ENCODE assay signal across 15 cellular contexts in the genomic region with DNA sequence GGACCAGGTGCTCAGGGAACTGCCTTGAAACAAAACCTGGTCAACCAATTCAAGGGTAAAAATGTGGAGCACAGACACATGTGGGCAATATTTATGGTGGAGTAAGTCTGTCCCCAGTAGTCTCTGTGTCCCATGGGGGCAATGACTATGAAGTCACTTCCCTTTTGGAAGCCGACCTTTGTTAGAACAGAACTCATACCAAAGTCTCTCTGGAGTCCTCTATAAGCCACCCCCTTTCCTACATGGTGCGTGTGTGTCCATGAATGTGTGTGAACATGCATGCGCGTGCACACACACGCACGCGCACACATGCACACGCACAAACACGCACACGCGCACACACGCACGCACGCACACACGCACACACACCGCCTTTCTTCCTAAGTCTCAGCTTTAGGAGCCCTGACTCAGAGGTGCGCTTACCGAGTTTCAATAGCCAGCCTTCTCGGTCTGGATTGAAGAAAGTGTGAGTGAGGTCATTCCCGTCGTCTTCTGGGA.
DNase-seq lines count a peak whose midpoint lies in the region; ATAC-seq and TF ChIP-seq lines count a peak whose summit lies in the region.
"Had no signal": no experiment of that assay in that cellular context is flagged by ENCODE, and none has a peak within 500 bp of the region (broad histone marks: within the 10 kb centered on the region; RNA-seq: fewer than 3 reads in every experiment).

No MANE protein-coding gene starts in this region.

- BruUV-seq in OCI-LY7 (replicated peaks; lab: Mats Ljungman, UMichigan): no TSS peak

- H3K4me3 ChIP-seq in OCI-LY7 (ENCODE audit: low read depth, low read length, poor library complexity, severe bottlenecking) (no peak overlapping the region), thyroid gland (replicated peaks in 1 of 3) (no peak overlapping the region)
- H3K4me3 ChIP-seq: PC-9 had no signal

- H3K4me2 ChIP-seq in OCI-LY7 (ENCODE audit: low read length): peak overlapping the region; percentile 46
- H3K4me2 ChIP-seq: PC-9 had no signal

- no peak overlapping the region for H2AFZ ChIP-seq in OCI-LY7 (ENCODE audit: low read length)
- H2AFZ ChIP-seq: PC-9 had no signal

- no peaks in the 10 kb centered on the region for H3K27me3 Mint-ChIP-seq in activated naive CD4-positive, alpha-beta T cell treated with anti-CD3 and anti-CD28 coated beads, Interleukin-2, amount 10 ng/mL, durations not matched to agents 7 days and 5 days
- H3K27me3 Mint-ChIP-seq in dendritic cell treated with granulocyte-macrophage colony-stimulating factor and Interleukin-4, amounts not matched to agents 40 ng/mL and 50 ng/mL, for 4 days: no peaks in the 10 kb centered on the region
- H3K27me3 Mint-ChIP-seq in stimulated activated naive B cell treated with anti-CD40 and anti-IgM and Interleukin-4, amounts not matched to agents 10 μg/mL and 1 μg/mL and 100 μg/mL, for 72 hours: no peaks in the 10 kb centered on the region
- H3K27me3 Mint-ChIP-seq: activated naive CD8-positive, alpha-beta T cell treated with anti-CD3 and anti-CD28 coated beads, Interleukin-2, amount 10 ng/mL, durations not matched to agents 7 days and 5 days; stimulated activated naive CD8-positive, alpha-beta T cell treated with anti-CD3 and anti-CD28 coated beads, Interleukin-15, amount 100 ng/mL, for 72 hours had no signal

- TF ChIP-seq CTCF in OCI-LY7 (conservative IDR thresholded peaks at IDR 0.05; ENCODE audit: low read length): no peak
- TF ChIP-seq CTCF in thyroid gland (IDR thresholded peaks at IDR 0.05): no peak

- no peak for TF ChIP-seq POLR2A in thyroid gland (IDR thresholded peaks at IDR 0.05)

- ATAC-seq in stimulated activated naive B cell treated with anti-CD40 and anti-IgM and Interleukin-4, amounts not matched to agents 10 μg/mL and 1 μg/mL and 100 μg/mL, for 72 hours (replicated peaks): peak; percentile 78 to 82
- ATAC-seq in GM18520 (IDR thresholded peaks at IDR 0.05; ENCODE audit: unreplicated experiment) (no peak), HG02885 (IDR thresholded peaks at IDR 0.05; ENCODE audit: poor library complexity, unreplicated experiment) (no peak)
- ATAC-seq: left lobe of liver; stimulated activated naive CD8-positive, alpha-beta T cell treated with anti-CD3 and anti-CD28 coated beads, Interleukin-15, amount 100 ng/mL, for 72 hours had no signal

- no peaks in the 10 kb centered on the region for H3K4me1 Mint-ChIP-seq in activated naive CD4-positive, alpha-beta T cell treated with anti-CD3 and anti-CD28 coated beads, Interleukin-2, amount 10 ng/mL, durations not matched to agents 7 days and 5 days
- peaks cover 21% of the 10 kb centered on the region for H3K4me1 Mint-ChIP-seq in dendritic cell treated with granulocyte-macrophage colony-stimulating factor and Interleukin-4, amounts not matched to agents 40 ng/mL and 50 ng/mL, for 4 days (ENCODE audit: low read depth)
- peaks cover 47 to 69% of the 10 kb centered on the region in 2 donors for H3K4me1 Mint-ChIP-seq in stimulated activated naive B cell treated with anti-CD40 and anti-IgM and Interleukin-4, amounts not matched to agents 10 μg/mL and 1 μg/mL and 100 μg/mL, for 72 hours

- WGBS in thyroid gland, 2 donors: 96% methylated on average over 21 of the region's 21 CpGs

- no peaks in the 10 kb centered on the region for H3K79me2 ChIP-seq in OCI-LY7 (ENCODE audit: insufficient read depth, low read depth, low read length)

- no peaks in the 10 kb centered on the region for H4K20me1 ChIP-seq in OCI-LY7 (ENCODE audit: insufficient read depth, low read length)

- H3K27me3 ChIP-seq in thyroid gland: no peaks in the 10 kb centered on the region

- POLR2A ChIA-PET in OCI-LY7 (lab: Charles Lee): interaction anchor here (0.6 to 1.9 kb wide), 3 partner anchors 9 to 22 kb away, joined by 3 to 4 read pairs (median 3); no protein-coding TSS in a partner anchor

- H3K36me3 ChIP-seq in OCI-LY7 (ENCODE audit: insufficient read depth, low read length) (peaks cover 97% of the 10 kb centered on the region), thyroid gland (peaks cover 28 to 36% of the 10 kb centered on the region in 2 donors)

- no peak overlapping the region for H3K27ac ChIP-seq in OCI-LY7 (ENCODE audit: low read depth, low read length, poor library complexity, severe bottlenecking)
- no peak overlapping the region for H3K27ac ChIP-seq in thyroid gland
- H3K27ac ChIP-seq: PC-9 had no signal

- intact Hi-C loops in OCI-LY7 (cut with micrococcal nuclease; ENCODE audit: unreplicated experiment) (no loop called here), thyroid gland (cut with DNase I) (no loop called here)
- intact Hi-C loops in dendritic cell treated with granulocyte-macrophage colony-stimulating factor and Interleukin-4, amounts not matched to agents 40 ng/mL and 50 ng/mL, for 4 days (cut with micrococcal nuclease): no loop called here

- no peaks in the 10 kb centered on the region for H3K9me3 Mint-ChIP-seq in activated naive CD4-positive, alpha-beta T cell treated with anti-CD3 and anti-CD28 coated beads, Interleukin-2, amount 10 ng/mL, durations not matched to agents 7 days and 5 days
- H3K9me3 Mint-ChIP-seq in dendritic cell treated with granulocyte-macrophage colony-stimulating factor and Interleukin-4, amounts not matched to agents 40 ng/mL and 50 ng/mL, for 4 days: no peaks in the 10 kb centered on the region
- no peaks in the 10 kb centered on the region for H3K9me3 Mint-ChIP-seq in stimulated activated naive B cell treated with anti-CD40 and anti-IgM and Interleukin-4, amounts not matched to agents 10 μg/mL and 1 μg/mL and 100 μg/mL, for 72 hours
- H3K9me3 Mint-ChIP-seq: activated naive CD8-positive, alpha-beta T cell treated with anti-CD3 and anti-CD28 coated beads, Interleukin-2, amount 10 ng/mL, durations not matched to agents 7 days and 5 days; stimulated activated naive CD8-positive, alpha-beta T cell treated with anti-CD3 and anti-CD28 coated beads, Interleukin-15, amount 100 ng/mL, for 72 hours had no signal

- H3K9me3 ChIP-seq in OCI-LY7 (ENCODE audit: low read length): no peaks in the 10 kb centered on the region
- no peaks in the 10 kb centered on the region for H3K9me3 ChIP-seq in thyroid gland

- CTCF ChIA-PET in activated naive CD4-positive, alpha-beta T cell treated with anti-CD3 and anti-CD28 coated beads, Interleukin-2, amount 10 ng/mL, durations not matched to agents 7 days and 5 days (lab: Charles Lee): no interaction called here
- CTCF ChIA-PET in OCI-LY7 (lab: Charles Lee; ENCODE audit: unreplicated experiment): no interaction called here

- peak overlapping the region; percentile 79 for H3K27ac Mint-ChIP-seq in activated naive CD4-positive, alpha-beta T cell treated with anti-CD3 and anti-CD28 coated beads, Interleukin-2, amount 10 ng/mL, durations not matched to agents 7 days and 5 days
- peak overlapping the region; percentile 26 for H3K27ac Mint-ChIP-seq in dendritic cell treated with granulocyte-macrophage colony-stimulating factor and Interleukin-4, amounts not matched to agents 40 ng/mL and 50 ng/mL, for 4 days
- peak overlapping the region; percentile 89 for H3K27ac Mint-ChIP-seq in stimulated activated naive B cell treated with anti-CD40 and anti-IgM and Interleukin-4, amounts not matched to agents 10 μg/mL and 1 μg/mL and 100 μg/mL, for 72 hours
- H3K27ac Mint-ChIP-seq: activated naive CD8-positive, alpha-beta T cell treated with anti-CD3 and anti-CD28 coated beads, Interleukin-2, amount 10 ng/mL, durations not matched to agents 7 days and 5 days had no signal

- no peak for DNase-seq in activated naive CD4-positive, alpha-beta T cell treated with anti-CD3 and anti-CD28 coated beads, Interleukin-2, amount 10 ng/mL, durations not matched to agents 7 days and 5 days
- DNase-seq in activated naive CD4-positive, alpha-beta T cell treated with anti-CD3 and anti-CD28 coated beads, Interleukin-2, amount 50 U/mL, for 16 hours: no peak
- DNase-seq in OCI-LY7 (ENCODE audit: low spot score) (peak; percentile 58), thyroid gland (no peak)
- peak; percentile 31 for DNase-seq in stimulated activated naive B cell treated with anti-CD40 and anti-IgM and Interleukin-4, amounts not matched to agents 10 μg/mL and 1 μg/mL and 100 μg/mL, for 72 hours
- DNase-seq: activated naive CD8-positive, alpha-beta T cell treated with anti-CD3 and anti-CD28 coated beads, Interleukin-2, amount 10 ng/mL, durations not matched to agents 7 days and 5 days; GDM1; NCI-H187 treated with DMSO at 0.1 percent for 48 hours; NCI-H510A treated with DMSO at 0.1 percent for 48 hours; PC-9; stimulated activated naive CD8-positive, alpha-beta T cell treated with anti-CD3 and anti-CD28 coated beads, Interleukin-15, amount 100 ng/mL, for 72 hours had no signal

- H3K4me1 ChIP-seq in OCI-LY7 (ENCODE audit: insufficient read depth, low read length, poor library complexity, severe bottlenecking) (peaks cover 33% of the 10 kb centered on the region), thyroid gland (peaks cover 23 to 28% of the 10 kb centered on the region in 2 donors)

- H3K9me2 ChIP-seq in OCI-LY7 (ENCODE audit: insufficient read depth, low read length): no peaks in the 10 kb centered on the region

- no peak overlapping the region for H3K4me3 Mint-ChIP-seq in activated naive CD4-positive, alpha-beta T cell treated with anti-CD3 and anti-CD28 coated beads, Interleukin-2, amount 10 ng/mL, durations not matched to agents 7 days and 5 days
- H3K4me3 Mint-ChIP-seq in dendritic cell treated with granulocyte-macrophage colony-stimulating factor and Interleukin-4, amounts not matched to agents 40 ng/mL and 50 ng/mL, for 4 days: no peak overlapping the region
- peak overlapping the region; percentile 54 to 64 for H3K4me3 Mint-ChIP-seq in stimulated activated naive B cell treated with anti-CD40 and anti-IgM and Interleukin-4, amounts not matched to agents 10 μg/mL and 1 μg/mL and 100 μg/mL, for 72 hours
- H3K4me3 Mint-ChIP-seq: activated naive CD8-positive, alpha-beta T cell treated with anti-CD3 and anti-CD28 coated beads, Interleukin-2, amount 10 ng/mL, durations not matched to agents 7 days and 5 days; stimulated activated naive CD8-positive, alpha-beta T cell treated with anti-CD3 and anti-CD28 coated beads, Interleukin-15, amount 100 ng/mL, for 72 hours had no signal

- peaks cover 84% of the 10 kb centered on the region for H3K36me3 Mint-ChIP-seq in activated naive CD4-positive, alpha-beta T cell treated with anti-CD3 and anti-CD28 coated beads, Interleukin-2, amount 10 ng/mL, durations not matched to agents 7 days and 5 days
- peaks cover 100% of the 10 kb centered on the region for H3K36me3 Mint-ChIP-seq in dendritic cell treated with granulocyte-macrophage colony-stimulating factor and Interleukin-4, amounts not matched to agents 40 ng/mL and 50 ng/mL, for 4 days (ENCODE audit: low read depth)
- H3K36me3 Mint-ChIP-seq in stimulated activated naive B cell treated with anti-CD40 and anti-IgM and Interleukin-4, amounts not matched to agents 10 μg/mL and 1 μg/mL and 100 μg/mL, for 72 hours: peaks cover 70 to 74% of the 10 kb centered on the region in 2 donors

Comparison
In these comparisons a context has a peak if more than half of its experiments do, and no peak if none do; other contexts are left out.
1. DNase-seq: peak in OCI-LY7 (single experiment) and stimulated activated naive B cell treated with anti-CD40 and anti-IgM and Interleukin-4, amounts not matched to agents 10 μg/mL and 1 μg/mL and 100 μg/mL, for 72 hours (single experiment); none in activated naive CD4-positive, alpha-beta T cell treated with anti-CD3 and anti-CD28 coated beads, Interleukin-2, amount 10 ng/mL, durations not matched to agents 7 days and 5 days (single experiment), activated naive CD4-positive, alpha-beta T cell treated with anti-CD3 and anti-CD28 coated beads, Interleukin-2, amount 50 U/mL, for 16 hours (single experiment) and thyroid gland (0 of 2).
2. H3K27ac Mint-ChIP-seq: peak in every context shown above with its lines; median percentile 89 in stimulated activated naive B cell treated with anti-CD40 and anti-IgM and Interleukin-4, amounts not matched to agents 10 μg/mL and 1 μg/mL and 100 μg/mL, for 72 hours; 79 in activated naive CD4-positive, alpha-beta T cell treated with anti-CD3 and anti-CD28 coated beads, Interleukin-2, amount 10 ng/mL, durations not matched to agents 7 days and 5 days; 26 in dendritic cell treated with granulocyte-macrophage colony-stimulating factor and Interleukin-4, amounts not matched to agents 40 ng/mL and 50 ng/mL, for 4 days.
3. H3K4me3 Mint-ChIP-seq: peak in stimulated activated naive B cell treated with anti-CD40 and anti-IgM and Interleukin-4, amounts not matched to agents 10 μg/mL and 1 μg/mL and 100 μg/mL, for 72 hours (2 of 2); none in activated naive CD4-positive, alpha-beta T cell treated with anti-CD3 and anti-CD28 coated beads, Interleukin-2, amount 10 ng/mL, durations not matched to agents 7 days and 5 days (single experiment) and dendritic cell treated with granulocyte-macrophage colony-stimulating factor and Interleukin-4, amounts not matched to agents 40 ng/mL and 50 ng/mL, for 4 days (single experiment).
4. ATAC-seq: peak in stimulated activated naive B cell treated with anti-CD40 and anti-IgM and Interleukin-4, amounts not matched to agents 10 μg/mL and 1 μg/mL and 100 μg/mL, for 72 hours (2 of 2); none in GM18520 (single experiment) and HG02885 (single experiment).